ENCODE assay signal across 17 cellular contexts in genomic region chr4:7003879-7004240, GRCh38.
"Had no signal": no experiment of that assay in that cellular context is flagged by ENCODE, and none has a peak within 500 bp of the region (broad histone marks: within the 10 kb centered on the region; RNA-seq: fewer than 3 reads in every experiment).

No MANE protein-coding gene starts in this region.

- H3K27ac ChIP-seq: brain microvascular endothelial cell, gastroesophageal sphincter, heart right ventricle, left lung, right atrium auricular region, SK-N-MC, spleen, VCaP had no signal

- H3K9me3 Mint-ChIP-seq: activated CD4-positive, alpha-beta memory T cell treated with anti-CD3 and anti-CD28 coated beads for 36 hours; activated naive CD8-positive, alpha-beta T cell treated with anti-CD3 and anti-CD28 coated beads for 36 hours; activated T-cell treated with anti-CD3 and anti-CD28 coated beads, Interleukin-2, amount 50 U/mL, for 24 hours; natural killer cell had no signal

- ATAC-seq: gastroesophageal sphincter, heart right ventricle, left lung, natural killer cell had no signal

- DNase-seq: activated CD4-positive, alpha-beta memory T cell treated with anti-CD3 and anti-CD28 coated beads for 36 hours; activated gamma-delta T cell; activated naive CD8-positive, alpha-beta T cell treated with anti-CD3 and anti-CD28 coated beads for 36 hours; brain microvascular endothelial cell; cortex of kidney; effector CD8-positive, alpha-beta T cell; heart right ventricle; left lung; natural killer cell; nucleus accumbens; spleen; stimulated activated CD4-positive, alpha-beta T cell treated with anti-CD3 and anti-CD28 coated beads, Interleukin-1b, Interleukin-23, amount 100 ng/mL, for 48 hours had no signal

- H3K4me3 ChIP-seq: gastroesophageal sphincter, heart right ventricle, left lung, right atrium auricular region, SK-N-MC, spleen had no signal

- H3K27ac Mint-ChIP-seq: activated CD4-positive, alpha-beta memory T cell treated with anti-CD3 and anti-CD28 coated beads for 36 hours; activated naive CD8-positive, alpha-beta T cell treated with anti-CD3 and anti-CD28 coated beads for 36 hours; activated T-cell treated with anti-CD3 and anti-CD28 coated beads, Interleukin-2, amount 50 U/mL, for 24 hours; natural killer cell had no signal

- H3K4me1 ChIP-seq: gastroesophageal sphincter, heart right ventricle, right atrium auricular region had no signal

- H3K27me3 ChIP-seq: brain microvascular endothelial cell, gastroesophageal sphincter, heart right ventricle, left lung, right atrium auricular region, spleen had no signal

- H3K9me3 ChIP-seq: gastroesophageal sphincter, heart right ventricle, left lung, right atrium auricular region, spleen had no signal
